Comparison of ENCODE assay signal across 1 cellular context in genomic region chr10:87974130-87974529, GRCh38.
TF ChIP-seq lines count a peak whose summit lies in the region.

No MANE protein-coding gene starts in this region.

TF ChIP-seq in GM23338, 12 proteins besides CTCF, POLR2A, EP300 and RAD21:
- TF ChIP-seq, protein P1, sequence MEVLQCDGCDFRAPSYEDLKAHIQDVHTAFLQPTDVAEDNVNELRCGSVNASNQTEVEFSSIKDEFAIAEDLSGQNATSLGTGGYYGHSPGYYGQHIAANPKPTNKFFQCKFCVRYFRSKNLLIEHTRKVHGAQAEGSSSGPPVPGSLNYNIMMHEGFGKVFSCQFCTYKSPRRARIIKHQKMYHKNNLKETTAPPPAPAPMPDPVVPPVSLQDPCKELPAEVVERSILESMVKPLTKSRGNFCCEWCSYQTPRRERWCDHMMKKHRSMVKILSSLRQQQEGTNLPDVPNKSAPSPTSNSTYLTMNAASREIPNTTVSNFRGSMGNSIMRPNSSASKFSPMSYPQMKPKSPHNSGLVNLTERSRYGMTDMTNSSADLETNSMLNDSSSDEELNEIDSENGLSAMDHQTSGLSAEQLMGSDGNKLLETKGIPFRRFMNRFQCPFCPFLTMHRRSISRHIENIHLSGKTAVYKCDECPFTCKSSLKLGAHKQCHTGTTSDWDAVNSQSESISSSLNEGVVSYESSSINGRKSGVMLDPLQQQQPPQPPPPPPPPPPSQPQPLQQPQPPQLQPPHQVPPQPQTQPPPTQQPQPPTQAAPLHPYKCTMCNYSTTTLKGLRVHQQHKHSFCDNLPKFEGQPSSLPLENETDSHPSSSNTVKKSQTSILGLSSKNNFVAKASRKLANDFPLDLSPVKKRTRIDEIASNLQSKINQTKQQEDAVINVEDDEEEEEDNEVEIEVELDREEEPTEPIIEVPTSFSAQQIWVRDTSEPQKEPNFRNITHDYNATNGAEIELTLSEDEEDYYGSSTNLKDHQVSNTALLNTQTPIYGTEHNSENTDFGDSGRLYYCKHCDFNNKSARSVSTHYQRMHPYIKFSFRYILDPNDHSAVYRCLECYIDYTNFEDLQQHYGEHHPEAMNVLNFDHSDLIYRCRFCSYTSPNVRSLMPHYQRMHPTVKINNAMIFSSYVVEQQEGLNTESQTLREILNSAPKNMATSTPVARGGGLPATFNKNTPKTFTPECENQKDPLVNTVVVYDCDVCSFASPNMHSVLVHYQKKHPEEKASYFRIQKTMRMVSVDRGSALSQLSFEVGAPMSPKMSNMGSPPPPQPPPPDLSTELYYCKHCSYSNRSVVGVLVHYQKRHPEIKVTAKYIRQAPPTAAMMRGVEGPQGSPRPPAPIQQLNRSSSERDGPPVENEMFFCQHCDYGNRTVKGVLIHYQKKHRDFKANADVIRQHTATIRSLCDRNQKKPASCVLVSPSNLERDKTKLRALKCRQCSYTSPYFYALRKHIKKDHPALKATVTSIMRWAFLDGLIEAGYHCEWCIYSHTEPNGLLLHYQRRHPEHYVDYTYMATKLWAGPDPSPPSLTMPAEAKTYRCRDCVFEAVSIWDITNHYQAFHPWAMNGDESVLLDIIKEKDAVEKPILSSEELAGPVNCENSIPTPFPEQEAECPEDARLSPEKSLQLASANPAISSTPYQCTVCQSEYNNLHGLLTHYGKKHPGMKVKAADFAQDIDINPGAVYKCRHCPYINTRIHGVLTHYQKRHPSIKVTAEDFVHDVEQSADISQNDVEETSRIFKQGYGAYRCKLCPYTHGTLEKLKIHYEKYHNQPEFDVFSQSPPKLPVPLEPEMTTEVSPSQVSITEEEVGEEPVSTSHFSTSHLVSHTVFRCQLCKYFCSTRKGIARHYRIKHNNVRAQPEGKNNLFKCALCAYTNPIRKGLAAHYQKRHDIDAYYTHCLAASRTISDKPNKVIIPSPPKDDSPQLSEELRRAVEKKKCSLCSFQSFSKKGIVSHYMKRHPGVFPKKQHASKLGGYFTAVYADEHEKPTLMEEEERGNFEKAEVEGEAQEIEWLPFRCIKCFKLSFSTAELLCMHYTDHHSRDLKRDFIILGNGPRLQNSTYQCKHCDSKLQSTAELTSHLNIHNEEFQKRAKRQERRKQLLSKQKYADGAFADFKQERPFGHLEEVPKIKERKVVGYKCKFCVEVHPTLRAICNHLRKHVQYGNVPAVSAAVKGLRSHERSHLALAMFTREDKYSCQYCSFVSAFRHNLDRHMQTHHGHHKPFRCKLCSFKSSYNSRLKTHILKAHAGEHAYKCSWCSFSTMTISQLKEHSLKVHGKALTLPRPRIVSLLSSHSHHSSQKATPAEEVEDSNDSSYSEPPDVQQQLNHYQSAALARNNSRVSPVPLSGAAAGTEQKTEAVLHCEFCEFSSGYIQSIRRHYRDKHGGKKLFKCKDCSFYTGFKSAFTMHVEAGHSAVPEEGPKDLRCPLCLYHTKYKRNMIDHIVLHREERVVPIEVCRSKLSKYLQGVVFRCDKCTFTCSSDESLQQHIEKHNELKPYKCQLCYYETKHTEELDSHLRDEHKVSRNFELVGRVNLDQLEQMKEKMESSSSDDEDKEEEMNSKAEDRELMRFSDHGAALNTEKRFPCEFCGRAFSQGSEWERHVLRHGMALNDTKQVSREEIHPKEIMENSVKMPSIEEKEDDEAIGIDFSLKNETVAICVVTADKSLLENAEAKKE (CRISPR knock-in tag; IDR thresholded peaks at IDR 0.05) = no peak
- TF ChIP-seq EZH2 (IDR thresholded peaks at IDR 0.05; ENCODE audit: low read depth, unreplicated experiment) = no peak
- TF ChIP-seq, protein P2, sequence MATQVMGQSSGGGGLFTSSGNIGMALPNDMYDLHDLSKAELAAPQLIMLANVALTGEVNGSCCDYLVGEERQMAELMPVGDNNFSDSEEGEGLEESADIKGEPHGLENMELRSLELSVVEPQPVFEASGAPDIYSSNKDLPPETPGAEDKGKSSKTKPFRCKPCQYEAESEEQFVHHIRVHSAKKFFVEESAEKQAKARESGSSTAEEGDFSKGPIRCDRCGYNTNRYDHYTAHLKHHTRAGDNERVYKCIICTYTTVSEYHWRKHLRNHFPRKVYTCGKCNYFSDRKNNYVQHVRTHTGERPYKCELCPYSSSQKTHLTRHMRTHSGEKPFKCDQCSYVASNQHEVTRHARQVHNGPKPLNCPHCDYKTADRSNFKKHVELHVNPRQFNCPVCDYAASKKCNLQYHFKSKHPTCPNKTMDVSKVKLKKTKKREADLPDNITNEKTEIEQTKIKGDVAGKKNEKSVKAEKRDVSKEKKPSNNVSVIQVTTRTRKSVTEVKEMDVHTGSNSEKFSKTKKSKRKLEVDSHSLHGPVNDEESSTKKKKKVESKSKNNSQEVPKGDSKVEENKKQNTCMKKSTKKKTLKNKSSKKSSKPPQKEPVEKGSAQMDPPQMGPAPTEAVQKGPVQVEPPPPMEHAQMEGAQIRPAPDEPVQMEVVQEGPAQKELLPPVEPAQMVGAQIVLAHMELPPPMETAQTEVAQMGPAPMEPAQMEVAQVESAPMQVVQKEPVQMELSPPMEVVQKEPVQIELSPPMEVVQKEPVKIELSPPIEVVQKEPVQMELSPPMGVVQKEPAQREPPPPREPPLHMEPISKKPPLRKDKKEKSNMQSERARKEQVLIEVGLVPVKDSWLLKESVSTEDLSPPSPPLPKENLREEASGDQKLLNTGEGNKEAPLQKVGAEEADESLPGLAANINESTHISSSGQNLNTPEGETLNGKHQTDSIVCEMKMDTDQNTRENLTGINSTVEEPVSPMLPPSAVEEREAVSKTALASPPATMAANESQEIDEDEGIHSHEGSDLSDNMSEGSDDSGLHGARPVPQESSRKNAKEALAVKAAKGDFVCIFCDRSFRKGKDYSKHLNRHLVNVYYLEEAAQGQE (IDR thresholded peaks at IDR 0.05; ENCODE audit: unreplicated experiment) = no peak
- no peak for TF ChIP-seq POLR2AphosphoS5 (IDR thresholded peaks at IDR 0.05; ENCODE audit: low read depth)
- no peak for TF ChIP-seq NANOG (IDR thresholded peaks at IDR 0.05; ENCODE audit: borderline replicate concordance)
- TF ChIP-seq EZH2phosphoT487 (IDR thresholded peaks at IDR 0.05; ENCODE audit: unreplicated experiment) = no peak
- TF ChIP-seq CREB1 (CRISPR knock-in tag; IDR thresholded peaks at IDR 0.05; ENCODE audit: low read depth) = no peak
- TF ChIP-seq ZNF331 (CRISPR knock-in tag; IDR thresholded peaks at IDR 0.05; ENCODE audit: low read depth) = no peak
- no peak for TF ChIP-seq STAT1 (IDR thresholded peaks at IDR 0.05; ENCODE audit: unreplicated experiment)
- TF ChIP-seq ZNF114 (CRISPR knock-in tag; IDR thresholded peaks at IDR 0.05) = no peak
TF ChIP-seq in GM23338: peak in this region for 0.
